ENCODE assay signal across 15 cellular contexts in the genomic region with DNA sequence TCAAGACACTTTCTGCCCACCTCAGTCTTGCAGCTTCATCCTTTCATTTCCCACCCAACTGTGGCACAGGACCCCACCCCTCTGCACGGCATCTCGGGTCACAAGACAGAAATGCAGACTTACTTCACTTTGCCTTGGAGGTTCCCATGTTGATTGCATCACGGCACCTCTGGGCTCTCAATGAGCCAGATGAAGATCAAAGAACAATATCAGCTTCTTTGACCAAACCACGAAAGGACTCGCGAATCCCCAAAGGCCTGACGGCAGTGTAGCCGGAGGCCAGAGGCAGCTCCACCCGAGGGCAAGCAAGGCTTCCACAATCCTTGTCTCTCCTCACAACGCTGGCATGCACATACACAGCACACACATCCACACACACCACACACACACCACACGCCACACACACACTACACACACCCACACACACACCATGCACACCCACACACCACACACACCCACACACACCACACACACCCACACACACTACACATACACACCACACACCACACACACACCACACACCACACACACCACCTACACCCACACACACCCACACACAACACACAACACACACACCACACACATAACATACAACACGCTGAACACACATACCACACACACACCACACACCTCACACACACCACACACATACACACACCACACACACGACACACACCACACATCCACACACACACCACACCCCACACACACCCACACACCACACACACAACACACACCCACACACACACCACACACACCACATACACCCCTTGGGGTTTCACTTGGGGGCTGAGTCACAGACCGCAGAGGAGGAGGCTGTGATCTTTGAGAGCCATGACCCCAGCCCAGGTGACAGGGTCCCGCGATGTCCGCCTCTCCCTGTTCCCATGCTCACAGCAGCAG. TPM values are rescaled to one million over a fixed set of nuclear protein-coding genes. Genes with fewer than 3 reads are reported as not detected.
DNase-seq lines count a peak whose midpoint lies in the region; ATAC-seq lines count a peak whose summit lies in the region.
"Had no signal": no experiment of that assay in that cellular context is flagged by ENCODE, and none has a peak within 500 bp of the region (broad histone marks: within the 10 kb centered on the region; RNA-seq: fewer than 3 reads in every experiment).

No MANE protein-coding gene starts in this region.

- H3K27me3 Mint-ChIP-seq in activated CD4-positive, alpha-beta memory T cell treated with anti-CD3 and anti-CD28 coated beads, Interleukin-2, amount 10 ng/mL, durations not matched to agents 7 days and 5 days, result no peaks in the 10 kb centered on the region
- no peaks in the 10 kb centered on the region for H3K27me3 Mint-ChIP-seq in effector memory CD8-positive, alpha-beta T cell

- H3K4me1 ChIP-seq in mesenchymal stem cell (ENCODE audit: control insufficient read depth, insufficient read depth, low read depth, low read length), result peaks cover 7% of the 10 kb centered on the region
- H3K4me1 ChIP-seq: sigmoid colon had no signal

- H3K9me3 ChIP-seq in mesenchymal stem cell (ENCODE audit: control insufficient read depth, low read length), result no peaks in the 10 kb centered on the region
- H3K9me3 ChIP-seq: sigmoid colon had no signal

- H2BK12ac ChIP-seq in mesenchymal stem cell (ENCODE audit: low read length in 2 of 2), result no peak overlapping the region

- no peak overlapping the region for H3K23ac ChIP-seq in mesenchymal stem cell (ENCODE audit: low read length in 2 of 2)

- CTCF ChIA-PET in activated CD4-positive, alpha-beta memory T cell treated with anti-CD3 and anti-CD28 coated beads, Interleukin-2, amount 10 ng/mL, durations not matched to agents 7 days and 5 days (lab: Charles Lee), result no interaction called here

- no peak overlapping the region for H3K9ac ChIP-seq in mesenchymal stem cell (ENCODE audit: low read length)

- H3K36me3 Mint-ChIP-seq in activated CD4-positive, alpha-beta memory T cell treated with anti-CD3 and anti-CD28 coated beads, Interleukin-2, amount 10 ng/mL, durations not matched to agents 7 days and 5 days (ENCODE audit: low read depth), result peaks cover 91% of the 10 kb centered on the region
- peaks cover 80% of the 10 kb centered on the region for H3K36me3 Mint-ChIP-seq in effector memory CD8-positive, alpha-beta T cell (ENCODE audit: insufficient read depth)

- no peaks in the 10 kb centered on the region for H3K36me3 ChIP-seq in mesenchymal stem cell (ENCODE audit: control insufficient read depth in 1 of 2, insufficient read depth in 2 of 2, low read depth in 1 of 2, low read length in 2 of 2)
- H3K36me3 ChIP-seq: sigmoid colon had no signal

- no peak overlapping the region for H3K4me2 ChIP-seq in mesenchymal stem cell (ENCODE audit: low read length, poor library complexity, severe bottlenecking)

- H3K4me3 ChIP-seq in mesenchymal stem cell (ENCODE audit: insufficient read depth in 1 of 2, low read depth in 1 of 2, low read length in 2 of 2), result peak overlapping the region in 1 of 2 experiments; percentile 23
- H3K4me3 ChIP-seq: sigmoid colon had no signal

- peak overlapping the region; percentile 72 for H3K27ac Mint-ChIP-seq in activated CD4-positive, alpha-beta memory T cell treated with anti-CD3 and anti-CD28 coated beads, Interleukin-2, amount 10 ng/mL, durations not matched to agents 7 days and 5 days
- peak overlapping the region; percentile 87 to 89 for H3K27ac Mint-ChIP-seq in effector memory CD8-positive, alpha-beta T cell
- H3K27ac Mint-ChIP-seq: nephron had no signal

- peaks cover 9 to 14% of the 10 kb centered on the region in 2 experiments for H3K27me3 ChIP-seq in mesenchymal stem cell (ENCODE audit: control insufficient read depth in 1 of 2, insufficient read depth in 1 of 2, low read length in 2 of 2)

- WGBS in mesenchymal stem cell, result 88% methylated on average over 17 of the region's 17 CpGs

- peaks cover 41% of the 10 kb centered on the region for H3K4me1 Mint-ChIP-seq in activated CD4-positive, alpha-beta memory T cell treated with anti-CD3 and anti-CD28 coated beads, Interleukin-2, amount 10 ng/mL, durations not matched to agents 7 days and 5 days
- peaks cover 39 to 48% of the 10 kb centered on the region in 2 donors for H3K4me1 Mint-ChIP-seq in effector memory CD8-positive, alpha-beta T cell (ENCODE audit: low read depth in 2 of 2)
- H3K4me1 Mint-ChIP-seq: nephron had no signal

- no peak overlapping the region for H2BK120ac ChIP-seq in mesenchymal stem cell (ENCODE audit: low read depth, low read length)

- peak; percentile 62 for DNase-seq in activated naive CD4-positive, alpha-beta T cell treated with Interleukin-2 at 50 U/mL for 16 hours
- no peak for DNase-seq in activated naive CD4-positive, alpha-beta T cell treated with anti-CD3 and anti-CD28 coated beads, Interleukin-2, amount 50 U/mL, for 16 hours
- peak; percentile 48 for DNase-seq in activated CD4-positive, alpha-beta memory T cell treated with anti-CD3 and anti-CD28 coated beads, Interleukin-2, amount 10 ng/mL, durations not matched to agents 7 days and 5 days
- peak in 2 of 3 experiments; percentile 18 to 23 for DNase-seq in effector memory CD8-positive, alpha-beta T cell
- DNase-seq in stimulated activated naive CD8-positive, alpha-beta T cell treated with anti-CD3 and anti-CD28 coated beads, Interleukin-15, Interleukin-2, amounts not matched to agents 100 U/mL and 50 U/mL, for 24 hours, result peak; percentile 65
- DNase-seq in kidney glomerular epithelial cell (lab: John Stamatoyannopoulos, UW), result no peak
- no peak for DNase-seq in NCI-H446 (lab: John Stamatoyannopoulos, UW)
- no peak for DNase-seq in mesenchymal stem cell
- DNase-seq: ACHN, DMS79 treated with DMSO at 0.1 percent for 48 hours, Kasumi-1, OCI-M1, sigmoid colon, SW 1271 had no signal

- H3K14ac ChIP-seq in mesenchymal stem cell (ENCODE audit: low read length in 2 of 2), result peak overlapping the region in 1 of 2 experiments; percentile 30

- POLR2A ChIA-PET in activated CD4-positive, alpha-beta memory T cell treated with anti-CD3 and anti-CD28 coated beads, Interleukin-2, amount 10 ng/mL, durations not matched to agents 7 days and 5 days (lab: Charles Lee), result interaction anchor here (0.8 to 2.2 kb wide), 3 partner anchors 10 to 36 kb away, joined by 3 to 6 read pairs (median 3); a partner anchor contains a TSS

- H2AFZ ChIP-seq in mesenchymal stem cell (ENCODE audit: low read depth, low read length), result no peak overlapping the region

- no peak overlapping the region for H3K4ac ChIP-seq in mesenchymal stem cell (ENCODE audit: low read depth in 1 of 2, low read length in 2 of 2)

- no peak overlapping the region for H2BK15ac ChIP-seq in mesenchymal stem cell (ENCODE audit: low read depth, poor library complexity, severe bottlenecking)

- H3K18ac ChIP-seq in mesenchymal stem cell (ENCODE audit: low read depth in 1 of 2, low read length in 2 of 2), result no peak overlapping the region

- H3K79me1 ChIP-seq in mesenchymal stem cell (replicated peaks; ENCODE audit: low read length, poor library complexity, severe bottlenecking), result no peaks in the 10 kb centered on the region

- no peak overlapping the region for H3K27ac ChIP-seq in mesenchymal stem cell (ENCODE audit: low read length, poor library complexity, severe bottlenecking)
- H3K27ac ChIP-seq: sigmoid colon had no signal

- no peak overlapping the region for H3K4me3 Mint-ChIP-seq in activated CD4-positive, alpha-beta memory T cell treated with anti-CD3 and anti-CD28 coated beads, Interleukin-2, amount 10 ng/mL, durations not matched to agents 7 days and 5 days
- H3K4me3 Mint-ChIP-seq in effector memory CD8-positive, alpha-beta T cell, result peak overlapping the region; percentile 48 to 60
- H3K4me3 Mint-ChIP-seq: nephron had no signal

- no peaks in the 10 kb centered on the region for H3K9me3 Mint-ChIP-seq in activated CD4-positive, alpha-beta memory T cell treated with anti-CD3 and anti-CD28 coated beads, Interleukin-2, amount 10 ng/mL, durations not matched to agents 7 days and 5 days
- H3K9me3 Mint-ChIP-seq in effector memory CD8-positive, alpha-beta T cell, result no peaks in the 10 kb centered on the region

- no peak overlapping the region for H4K8ac ChIP-seq in mesenchymal stem cell (ENCODE audit: low read length)

- no peak overlapping the region for H2AK5ac ChIP-seq in mesenchymal stem cell (ENCODE audit: low read length, severe bottlenecking)

- no peak overlapping the region for H2BK5ac ChIP-seq in mesenchymal stem cell (ENCODE audit: low read depth, low read length, poor library complexity, severe bottlenecking)

- no peak overlapping the region for H4K91ac ChIP-seq in mesenchymal stem cell (ENCODE audit: low read length)

- ATAC-seq in effector memory CD8-positive, alpha-beta T cell (replicated peaks), result peak; percentile 78
- peak; percentile 60 for ATAC-seq in stimulated activated naive CD8-positive, alpha-beta T cell treated with anti-CD3 and anti-CD28 coated beads, Interleukin-15, Interleukin-2, amounts not matched to agents 100 U/mL and 50 U/mL, for 24 hours

RNA-seq across cellular contexts. Expression of a gene that starts 35.8 kb away (rescaled TPM):
- total RNA-seq in activated CD4-positive, alpha-beta memory T cell treated with anti-CD3 and anti-CD28 coated beads, Interleukin-2, amount 10 ng/mL, durations not matched to agents 7 days and 5 days, result 10 to 100 TPM; 67.8 to 70.6 TPM
- not detected for polyA plus RNA-seq in mesenchymal stem cell (2013, experiment 1 of 2)
- not detected for polyA plus RNA-seq in mesenchymal stem cell (2013, experiment 2 of 2)
- total RNA-seq: sigmoid colon had no signal

RNA-seq across cellular contexts. Expression of a gene that starts 43.7 kb away (rescaled TPM):
- total RNA-seq in activated CD4-positive, alpha-beta memory T cell treated with anti-CD3 and anti-CD28 coated beads, Interleukin-2, amount 10 ng/mL, durations not matched to agents 7 days and 5 days, result 10 to 100 TPM; 24.6 to 24.8 TPM
- not detected for polyA plus RNA-seq in mesenchymal stem cell (2013, experiment 1 of 2)
- polyA plus RNA-seq in mesenchymal stem cell (2013, experiment 2 of 2), result not detected

RNA-seq across cellular contexts. Expression of a gene that starts 56.5 kb away (rescaled TPM):
- not detected for total RNA-seq in activated CD4-positive, alpha-beta memory T cell treated with anti-CD3 and anti-CD28 coated beads, Interleukin-2, amount 10 ng/mL, durations not matched to agents 7 days and 5 days
- polyA plus RNA-seq in mesenchymal stem cell (2013, experiment 1 of 2), result 0.10 TPM
- 0.10 TPM for polyA plus RNA-seq in mesenchymal stem cell (2013, experiment 2 of 2)

Comparison
In these comparisons a context has a peak if more than half of its experiments do, and no peak if none do; other contexts are left out.
1. DNase-seq: peak in activated naive CD4-positive, alpha-beta T cell treated with Interleukin-2 at 50 U/mL for 16 hours (single experiment), activated CD4-positive, alpha-beta memory T cell treated with anti-CD3 and anti-CD28 coated beads, Interleukin-2, amount 10 ng/mL, durations not matched to agents 7 days and 5 days (single experiment), effector memory CD8-positive, alpha-beta T cell (2 of 3) and stimulated activated naive CD8-positive, alpha-beta T cell treated with anti-CD3 and anti-CD28 coated beads, Interleukin-15, Interleukin-2, amounts not matched to agents 100 U/mL and 50 U/mL, for 24 hours (single experiment); none in activated naive CD4-positive, alpha-beta T cell treated with anti-CD3 and anti-CD28 coated beads, Interleukin-2, amount 50 U/mL, for 16 hours (single experiment), kidney glomerular epithelial cell (single experiment), NCI-H446 (0 of 2) and mesenchymal stem cell (single experiment).